20 cellular contexts compared by ENCODE assay signal in the genomic region with DNA sequence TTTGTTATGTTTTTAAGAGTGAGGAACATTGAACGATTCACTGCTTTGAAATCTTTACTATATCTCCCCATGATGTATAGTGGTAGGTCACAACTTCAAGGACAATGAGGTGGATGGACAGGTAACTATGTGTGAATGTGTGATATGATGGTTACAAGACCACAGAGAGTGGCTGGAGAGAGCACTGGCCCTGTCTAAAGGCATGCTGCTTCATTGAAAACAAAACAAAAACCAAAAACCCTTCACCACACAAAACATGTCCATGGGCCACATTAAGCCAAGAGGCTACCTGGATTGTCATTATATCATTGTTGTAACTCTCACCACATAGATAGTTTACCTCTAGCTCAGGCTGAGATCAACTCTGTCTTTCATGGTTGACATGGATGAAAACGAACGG.
DNase-seq lines count a peak whose midpoint lies in the region; ATAC-seq and TF ChIP-seq lines count a peak whose summit lies in the region.
"Had no signal": no experiment of that assay in that cellular context is flagged by ENCODE, and none has a peak within 500 bp of the region (broad histone marks: within the 10 kb centered on the region; RNA-seq: fewer than 3 reads in every experiment).

No MANE protein-coding gene starts in this region.

- no TSS peak for BruUV-seq in HCT116 (replicated peaks; lab: Mats Ljungman, UMichigan)

- no peak overlapping the region for H3K4me3 ChIP-seq in HCT116 (replicated peaks in 1 of 2; ENCODE audit: low read depth in 1 of 2, low read length in 2 of 2)
- H3K4me3 ChIP-seq: Peyer's patch had no signal

- no peak for TF ChIP-seq RAD21 in HCT116 (IDR thresholded peaks at IDR 0.05; ENCODE audit: low read depth)

- no peak for TF ChIP-seq POLR2A in HCT116 (IDR thresholded peaks at IDR 0.05; ENCODE audit: borderline replicate concordance, extremely low read depth, insufficient read depth, insufficient read length)

- H3K9me2 ChIP-seq in HCT116 (ENCODE audit: insufficient read depth): no peaks in the 10 kb centered on the region

- no peak overlapping the region for H3K27ac ChIP-seq in HCT116 (ENCODE audit: low read depth, low read length)
- H3K27ac ChIP-seq: HL-60 had no signal

- no peak overlapping the region for H3K4me3 Mint-ChIP-seq in activated CD8-positive, alpha-beta T cell treated with anti-CD3 and anti-CD28 coated beads, Interleukin-2, amount 10 ng/mL, durations not matched to agents 7 days and 5 days
- H3K4me3 Mint-ChIP-seq: CD4-positive, alpha-beta memory T cell had no signal

- peaks cover 7 to 51% of the 10 kb centered on the region in 2 experiments; a peak in 3 of 4 replicates for H3K4me1 ChIP-seq in HCT116 (ENCODE audit: control insufficient read depth in 1 of 2, insufficient read depth in 2 of 2, low read length in 2 of 2)

- peak overlapping the region; percentile 45 for H3K4me2 ChIP-seq in HCT116 (ENCODE audit: low read length)

- CTCF ChIA-PET in HCT116 (lab: Charles Lee): no interaction called here
- CTCF ChIA-PET in activated CD8-positive, alpha-beta T cell treated with anti-CD3 and anti-CD28 coated beads, Interleukin-2, amount 10 ng/mL, durations not matched to agents 7 days and 5 days (lab: Charles Lee): no interaction called here

- RAD21 ChIA-PET in HCT116 (lab: Charles Lee; ENCODE audit: low non-redundant PET in 1 of 2, low total read pairs in 2 of 2, uncharacterized antibody in 2 of 2, unreplicated experiment in 2 of 2): no interaction called here

- H3K36me3 ChIP-seq in HCT116 (ENCODE audit: control insufficient read depth in 1 of 2, insufficient read depth in 2 of 2, low read length in 2 of 2): no peaks in the 10 kb centered on the region
- H3K36me3 ChIP-seq: Peyer's patch had no signal

- no peaks in the 10 kb centered on the region for H3K79me2 ChIP-seq in HCT116 (ENCODE audit: insufficient read depth, low read length)

- DNase-seq in HCT116 (ENCODE audit: low read depth, low spot score) (no peak), M059J (ENCODE audit: low read depth) (peak; percentile 13), HPDE6-E6E7 (ENCODE audit: extremely low spot score) (no peak), foreskin melanocyte (no peak)
- DNase-seq in activated CD8-positive, alpha-beta T cell treated with anti-CD3 and anti-CD28 coated beads, Interleukin-2, amount 10 ng/mL, durations not matched to agents 7 days and 5 days: no peak
- DNase-seq: C1 segment of cervical spinal cord; CD4-positive, alpha-beta memory T cell; COR-L47; Karpas-422; NCI-H1092 treated with DMSO at 0.1 percent for 48 hours; NCI-H1436 treated with DMSO at 0.1 percent for 48 hours; NCI-H2029; NCI-H446; NCI-H524 treated with DMSO at 0.1 percent for 48 hours; NCI-H774; Peyer's patch; SHP77 treated with DMSO at 0.1 percent for 48 hours had no signal

- no peak overlapping the region for H2AFZ ChIP-seq in HCT116 (ENCODE audit: low read depth, low read length, poor library complexity, severe bottlenecking)

- H4K20me1 ChIP-seq in HCT116 (ENCODE audit: insufficient read depth): no peaks in the 10 kb centered on the region

- H3K4me1 Mint-ChIP-seq in activated CD8-positive, alpha-beta T cell treated with anti-CD3 and anti-CD28 coated beads, Interleukin-2, amount 10 ng/mL, durations not matched to agents 7 days and 5 days (ENCODE audit: low read depth): no peaks in the 10 kb centered on the region
- H3K4me1 Mint-ChIP-seq: CD4-positive, alpha-beta memory T cell had no signal

- no peak overlapping the region for H3K9ac ChIP-seq in HCT116 (ENCODE audit: low read length)

- H3K27ac Mint-ChIP-seq in activated CD8-positive, alpha-beta T cell treated with anti-CD3 and anti-CD28 coated beads, Interleukin-2, amount 10 ng/mL, durations not matched to agents 7 days and 5 days: no peak overlapping the region
- H3K27ac Mint-ChIP-seq: CD4-positive, alpha-beta memory T cell had no signal

- POLR2A ChIA-PET in HCT116 (lab: Charles Lee): no interaction called here
- POLR2A ChIA-PET in activated CD8-positive, alpha-beta T cell treated with anti-CD3 and anti-CD28 coated beads, Interleukin-2, amount 10 ng/mL, durations not matched to agents 7 days and 5 days (lab: Charles Lee): no interaction called here

- H3K9me3 ChIP-seq in HCT116 (ENCODE audit: control insufficient read depth in 1 of 2, insufficient read depth in 1 of 2, low read depth in 1 of 2, low read length in 2 of 2): no peaks in the 10 kb centered on the region
- H3K9me3 ChIP-seq: Peyer's patch had no signal

- H3K27me3 Mint-ChIP-seq in activated CD8-positive, alpha-beta T cell treated with anti-CD3 and anti-CD28 coated beads, Interleukin-2, amount 10 ng/mL, durations not matched to agents 7 days and 5 days (ENCODE audit: low read depth): no peaks in the 10 kb centered on the region
- H3K27me3 Mint-ChIP-seq: CD4-positive, alpha-beta memory T cell had no signal

- no peak for TF ChIP-seq CTCF in HCT116 (IDR thresholded peaks at IDR 0.05 in 2 of 3, conservative IDR thresholded peaks at IDR 0.05 in 1 of 3; ENCODE audit: borderline replicate concordance in 1 of 3, insufficient read depth in 1 of 3, low read depth in 2 of 3, low read length in 2 of 3)

- H3K9me3 Mint-ChIP-seq in activated CD8-positive, alpha-beta T cell treated with anti-CD3 and anti-CD28 coated beads, Interleukin-2, amount 10 ng/mL, durations not matched to agents 7 days and 5 days (ENCODE audit: insufficient read depth): no peaks in the 10 kb centered on the region

- H3K27me3 ChIP-seq in HCT116 (ENCODE audit: insufficient read depth, low read length): no peaks in the 10 kb centered on the region
- H3K27me3 ChIP-seq: Peyer's patch had no signal

- intact Hi-C loops in HCT116 (cut with micrococcal nuclease): no loop called here

- no peaks in the 10 kb centered on the region for H3K36me3 Mint-ChIP-seq in activated CD8-positive, alpha-beta T cell treated with anti-CD3 and anti-CD28 coated beads, Interleukin-2, amount 10 ng/mL, durations not matched to agents 7 days and 5 days (ENCODE audit: low read depth)
- H3K36me3 Mint-ChIP-seq: CD4-positive, alpha-beta memory T cell had no signal

- ATAC-seq in GM18520 (IDR thresholded peaks at IDR 0.05; ENCODE audit: unreplicated experiment) (peak; percentile 41), HCT116 (no peak), GM19455 (IDR thresholded peaks at IDR 0.05; ENCODE audit: unreplicated experiment) (no peak)
- ATAC-seq in activated CD8-positive, alpha-beta T cell treated with anti-CD3 and anti-CD28 coated beads, Interleukin-2, amount 10 ng/mL, durations not matched to agents 7 days and 5 days: no peak

TF ChIP-seq in HCT116, 20 proteins besides CTCF, POLR2A, EP300 and RAD21:
- TF ChIP-seq POLR2AphosphoS5 (IDR thresholded peaks at IDR 0.05; ENCODE audit: low read depth, low read length) (no peak), ZFX (IDR thresholded peaks at IDR 0.05) (no peak), FOSL1 (IDR thresholded peaks at IDR 0.05; ENCODE audit: low read depth) (no peak), ZNF274 (IDR thresholded peaks at IDR 0.05; ENCODE audit: low read depth, low read length) (no peak), CEBPB (IDR thresholded peaks at IDR 0.05; ENCODE audit: low read depth) (no peak)
